ENCODE assay signal across 18 cellular contexts in the genomic region with DNA sequence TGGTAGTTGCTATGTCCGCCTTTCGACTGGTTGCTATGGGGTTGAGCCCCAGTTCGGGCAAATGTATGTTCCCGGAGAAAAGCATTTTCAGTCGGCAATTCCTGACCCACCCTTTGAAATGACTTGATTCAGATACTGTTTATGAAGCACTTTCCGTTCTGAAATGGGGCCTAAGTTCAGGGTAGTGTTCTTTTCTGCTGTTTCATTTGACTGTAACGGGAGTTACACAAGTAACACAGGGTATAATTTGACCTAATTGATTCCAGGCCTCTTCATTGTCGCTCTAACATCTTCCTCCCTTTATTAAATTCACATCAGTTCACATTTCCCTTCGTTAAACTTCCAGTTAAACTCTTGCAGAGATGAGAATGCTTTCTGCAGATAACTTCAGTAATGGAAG.
A peak's percentile ranks its signal among the peaks of the same experiment; 100 is the strongest.
DNase-seq lines count a peak whose midpoint lies in the region; ATAC-seq and TF ChIP-seq lines count a peak whose summit lies in the region.
"Had no signal": no experiment of that assay in that cellular context is flagged by ENCODE, and none has a peak within 500 bp of the region (broad histone marks: within the 10 kb centered on the region; RNA-seq: fewer than 3 reads in every experiment).

No MANE protein-coding gene starts in this region.

- H3K27ac ChIP-seq in ascending aorta, result no peak overlapping the region
- H3K27ac ChIP-seq: BLaER1 treated with 17β-estradiol and CSF1 and Interleukin-3, amounts not matched to agents 10 nM and 100 nM had no signal

- H3K27me3 ChIP-seq in adipocyte (replicated peaks; ENCODE audit: control insufficient read depth, insufficient read depth, low read length), result no peaks in the 10 kb centered on the region
- no peaks in the 10 kb centered on the region for H3K27me3 ChIP-seq in ascending aorta
- H3K27me3 ChIP-seq: BLaER1 treated with 17β-estradiol and CSF1 and Interleukin-3, amounts not matched to agents 10 nM and 100 nM had no signal

- H3K36me3 ChIP-seq in adipocyte (ENCODE audit: control insufficient read depth, insufficient read depth, low read length, severe bottlenecking), result no peaks in the 10 kb centered on the region
- no peaks in the 10 kb centered on the region for H3K36me3 ChIP-seq in ascending aorta
- H3K36me3 ChIP-seq: BLaER1 treated with 17β-estradiol and CSF1 and Interleukin-3, amounts not matched to agents 10 nM and 100 nM had no signal

- no peaks in the 10 kb centered on the region for H3K4me1 ChIP-seq in adipocyte (ENCODE audit: control insufficient read depth, insufficient read depth, low read length)
- no peaks in the 10 kb centered on the region for H3K4me1 ChIP-seq in ascending aorta

- TF ChIP-seq CTCF in AG09319 (IDR thresholded peaks at IDR 0.05; ENCODE audit: low read depth, low read length), result no peak
- no peak for TF ChIP-seq CTCF in ascending aorta (IDR thresholded peaks at IDR 0.05)

- no peak overlapping the region for H3K9ac ChIP-seq in adipocyte (ENCODE audit: low read length)
- H3K9ac ChIP-seq: BLaER1 treated with 17β-estradiol and CSF1 and Interleukin-3, amounts not matched to agents 10 nM and 100 nM had no signal

- no peaks in the 10 kb centered on the region for H3K9me3 ChIP-seq in adipocyte (ENCODE audit: control insufficient read depth, low read length)
- H3K9me3 ChIP-seq in ascending aorta, result no peaks in the 10 kb centered on the region
- H3K9me3 ChIP-seq: BLaER1 treated with 17β-estradiol and CSF1 and Interleukin-3, amounts not matched to agents 10 nM and 100 nM had no signal

- H3K4me3 ChIP-seq in adipocyte (ENCODE audit: low read length) (no peak overlapping the region), ascending aorta (no peak overlapping the region)
- H3K4me3 ChIP-seq: BLaER1 treated with 17β-estradiol and CSF1 and Interleukin-3, amounts not matched to agents 10 nM and 100 nM had no signal

- no peak for ATAC-seq in GM18520 (IDR thresholded peaks at IDR 0.05; ENCODE audit: unreplicated experiment)
- no peak for ATAC-seq in SK-N-SH treated with all-trans-retinoic acid at 6 μM for 48 hours
- ATAC-seq: PC-3 had no signal

- intact Hi-C loops in ascending aorta (cut with DNase I) (no loop called here), head of caudate nucleus (cut with DNase I) (no loop called here)

- DNase-seq in AG09319 (ENCODE audit: extremely low read depth, low read depth) (peak; percentile 12), NCI-H748 (lab: John Stamatoyannopoulos, UW; ENCODE audit: unreplicated experiment) (peak; percentile 41), adipocyte (ENCODE audit: low read depth) (peak; percentile 48), fibroblast of the conjunctiva (ENCODE audit: low read depth) (peak; percentile 38), ascending aorta (ENCODE audit: low spot score in 2 of 2) (no peak), head of caudate nucleus (no peak)
- DNase-seq: 8988T; AML-193; CD4-positive, alpha-beta T cell; H7; Kasumi-1; NCI-H2029; NCI-H526 treated with DMSO at 0.1 percent for 48 hours; NK-92 treated with Interleukin-12 subunit alpha and Interleukin-12 subunit beta, amount 100 ng/mL, for 24 hours; PC-3 had no signal

TF ChIP-seq in SK-N-SH treated with all-trans-retinoic acid at 6 μM for 48 hours, 23 proteins besides CTCF, POLR2A, EP300 and RAD21 (continues in another document):
- TF ChIP-seq RARB (CRISPR knock-in tag; IDR thresholded peaks at IDR 0.05), result no peak
- no peak for TF ChIP-seq ISL1 (CRISPR knock-in tag; IDR thresholded peaks at IDR 0.05)
- TF ChIP-seq CSDC2 (CRISPR knock-in tag; IDR thresholded peaks at IDR 0.05), result no peak
- no peak for TF ChIP-seq TOX (CRISPR knock-in tag; IDR thresholded peaks at IDR 0.05; ENCODE audit: borderline replicate concordance)
- TF ChIP-seq, protein P1, sequence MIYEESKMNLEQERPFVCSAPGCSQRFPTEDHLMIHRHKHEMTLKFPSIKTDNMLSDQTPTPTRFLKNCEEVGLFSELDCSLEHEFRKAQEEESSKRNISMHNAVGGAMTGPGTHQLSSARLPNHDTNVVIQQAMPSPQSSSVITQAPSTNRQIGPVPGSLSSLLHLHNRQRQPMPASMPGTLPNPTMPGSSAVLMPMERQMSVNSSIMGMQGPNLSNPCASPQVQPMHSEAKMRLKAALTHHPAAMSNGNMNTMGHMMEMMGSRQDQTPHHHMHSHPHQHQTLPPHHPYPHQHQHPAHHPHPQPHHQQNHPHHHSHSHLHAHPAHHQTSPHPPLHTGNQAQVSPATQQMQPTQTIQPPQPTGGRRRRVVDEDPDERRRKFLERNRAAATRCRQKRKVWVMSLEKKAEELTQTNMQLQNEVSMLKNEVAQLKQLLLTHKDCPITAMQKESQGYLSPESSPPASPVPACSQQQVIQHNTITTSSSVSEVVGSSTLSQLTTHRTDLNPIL (CRISPR knock-in tag; IDR thresholded peaks at IDR 0.05; ENCODE audit: low read depth), result no peak
- no peak for TF ChIP-seq TCF4 (CRISPR knock-in tag; IDR thresholded peaks at IDR 0.05; ENCODE audit: borderline replicate concordance)
- no peak for TF ChIP-seq ZFP3 (CRISPR knock-in tag; IDR thresholded peaks at IDR 0.05)
- TF ChIP-seq, protein P2, sequence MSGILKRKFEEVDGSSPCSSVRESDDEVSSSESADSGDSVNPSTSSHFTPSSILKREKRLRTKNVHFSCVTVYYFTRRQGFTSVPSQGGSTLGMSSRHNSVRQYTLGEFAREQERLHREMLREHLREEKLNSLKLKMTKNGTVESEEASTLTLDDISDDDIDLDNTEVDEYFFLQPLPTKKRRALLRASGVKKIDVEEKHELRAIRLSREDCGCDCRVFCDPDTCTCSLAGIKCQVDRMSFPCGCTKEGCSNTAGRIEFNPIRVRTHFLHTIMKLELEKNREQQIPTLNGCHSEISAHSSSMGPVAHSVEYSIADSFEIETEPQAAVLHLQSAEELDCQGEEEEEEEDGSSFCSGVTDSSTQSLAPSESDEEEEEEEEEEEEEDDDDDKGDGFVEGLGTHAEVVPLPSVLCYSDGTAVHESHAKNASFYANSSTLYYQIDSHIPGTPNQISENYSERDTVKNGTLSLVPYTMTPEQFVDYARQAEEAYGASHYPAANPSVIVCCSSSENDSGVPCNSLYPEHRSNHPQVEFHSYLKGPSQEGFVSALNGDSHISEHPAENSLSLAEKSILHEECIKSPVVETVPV (CRISPR knock-in tag; IDR thresholded peaks at IDR 0.05), result no peak
- TF ChIP-seq, protein P3, sequence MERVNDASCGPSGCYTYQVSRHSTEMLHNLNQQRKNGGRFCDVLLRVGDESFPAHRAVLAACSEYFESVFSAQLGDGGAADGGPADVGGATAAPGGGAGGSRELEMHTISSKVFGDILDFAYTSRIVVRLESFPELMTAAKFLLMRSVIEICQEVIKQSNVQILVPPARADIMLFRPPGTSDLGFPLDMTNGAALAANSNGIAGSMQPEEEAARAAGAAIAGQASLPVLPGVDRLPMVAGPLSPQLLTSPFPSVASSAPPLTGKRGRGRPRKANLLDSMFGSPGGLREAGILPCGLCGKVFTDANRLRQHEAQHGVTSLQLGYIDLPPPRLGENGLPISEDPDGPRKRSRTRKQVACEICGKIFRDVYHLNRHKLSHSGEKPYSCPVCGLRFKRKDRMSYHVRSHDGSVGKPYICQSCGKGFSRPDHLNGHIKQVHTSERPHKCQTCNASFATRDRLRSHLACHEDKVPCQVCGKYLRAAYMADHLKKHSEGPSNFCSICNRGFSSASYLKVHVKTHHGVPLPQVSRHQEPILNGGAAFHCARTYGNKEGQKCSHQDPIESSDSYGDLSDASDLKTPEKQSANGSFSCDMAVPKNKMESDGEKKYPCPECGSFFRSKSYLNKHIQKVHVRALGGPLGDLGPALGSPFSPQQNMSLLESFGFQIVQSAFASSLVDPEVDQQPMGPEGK (CRISPR knock-in tag; IDR thresholded peaks at IDR 0.05; ENCODE audit: borderline replicate concordance), result no peak
- TF ChIP-seq ZC3H10 (CRISPR knock-in tag; IDR thresholded peaks at IDR 0.05), result no peak
- TF ChIP-seq, protein P4, sequence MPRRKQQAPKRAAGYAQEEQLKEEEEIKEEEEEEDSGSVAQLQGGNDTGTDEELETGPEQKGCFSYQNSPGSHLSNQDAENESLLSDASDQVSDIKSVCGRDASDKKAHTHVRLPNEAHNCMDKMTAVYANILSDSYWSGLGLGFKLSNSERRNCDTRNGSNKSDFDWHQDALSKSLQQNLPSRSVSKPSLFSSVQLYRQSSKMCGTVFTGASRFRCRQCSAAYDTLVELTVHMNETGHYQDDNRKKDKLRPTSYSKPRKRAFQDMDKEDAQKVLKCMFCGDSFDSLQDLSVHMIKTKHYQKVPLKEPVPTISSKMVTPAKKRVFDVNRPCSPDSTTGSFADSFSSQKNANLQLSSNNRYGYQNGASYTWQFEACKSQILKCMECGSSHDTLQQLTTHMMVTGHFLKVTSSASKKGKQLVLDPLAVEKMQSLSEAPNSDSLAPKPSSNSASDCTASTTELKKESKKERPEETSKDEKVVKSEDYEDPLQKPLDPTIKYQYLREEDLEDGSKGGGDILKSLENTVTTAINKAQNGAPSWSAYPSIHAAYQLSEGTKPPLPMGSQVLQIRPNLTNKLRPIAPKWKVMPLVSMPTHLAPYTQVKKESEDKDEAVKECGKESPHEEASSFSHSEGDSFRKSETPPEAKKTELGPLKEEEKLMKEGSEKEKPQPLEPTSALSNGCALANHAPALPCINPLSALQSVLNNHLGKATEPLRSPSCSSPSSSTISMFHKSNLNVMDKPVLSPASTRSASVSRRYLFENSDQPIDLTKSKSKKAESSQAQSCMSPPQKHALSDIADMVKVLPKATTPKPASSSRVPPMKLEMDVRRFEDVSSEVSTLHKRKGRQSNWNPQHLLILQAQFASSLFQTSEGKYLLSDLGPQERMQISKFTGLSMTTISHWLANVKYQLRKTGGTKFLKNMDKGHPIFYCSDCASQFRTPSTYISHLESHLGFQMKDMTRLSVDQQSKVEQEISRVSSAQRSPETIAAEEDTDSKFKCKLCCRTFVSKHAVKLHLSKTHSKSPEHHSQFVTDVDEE (CRISPR knock-in tag; IDR thresholded peaks at IDR 0.05), result no peak
- no peak for TF ChIP-seq OSR1 (CRISPR knock-in tag; IDR thresholded peaks at IDR 0.05)
- no peak for TF ChIP-seq GLIS3 (CRISPR knock-in tag; IDR thresholded peaks at IDR 0.05)
- TF ChIP-seq POU6F1 (CRISPR knock-in tag; IDR thresholded peaks at IDR 0.05; ENCODE audit: borderline replicate concordance, low read depth), result no peak
- no peak for TF ChIP-seq ARNTL (CRISPR knock-in tag; IDR thresholded peaks at IDR 0.05; ENCODE audit: borderline replicate concordance, low read depth)

Comparison
In these comparisons a context has a peak if more than half of its experiments do, and no peak if none do; other contexts are left out.
1. DNase-seq: peak in AG09319 (single experiment), NCI-H748 (single experiment), adipocyte (single experiment) and fibroblast of the conjunctiva (single experiment); none in ascending aorta (0 of 2) and head of caudate nucleus (0 of 42).